Comparison of ENCODE assay signal across 9 cellular contexts in genomic region chr22:37483594-37484114, GRCh38. TPM values are rescaled to one million over a fixed set of nuclear protein-coding genes. Genes with fewer than 3 reads are reported as not detected.
DNase-seq lines count a peak whose midpoint lies in the region; ATAC-seq and TF ChIP-seq lines count a peak whose summit lies in the region.
"Had no signal": no experiment of that assay in that cellular context is flagged by ENCODE, and none has a peak within 500 bp of the region (broad histone marks: within the 10 kb centered on the region; RNA-seq: fewer than 3 reads in every experiment).

No MANE protein-coding gene starts in this region.

- TF ChIP-seq CTCF in GM10248 (IDR thresholded peaks at IDR 0.05; ENCODE audit: control extremely low read depth, extremely low read depth, low read depth, missing control alignments) = no peak

- no peak overlapping the region for H3K9ac ChIP-seq in adipocyte (ENCODE audit: low read length)

- peak overlapping the region; percentile 95 for H3K4me3 Mint-ChIP-seq in stimulated activated naive CD8-positive, alpha-beta T cell treated with anti-CD3 and anti-CD28 coated beads, Interleukin-15, Interleukin-2, amounts not matched to agents 100 ng/mL and 50 ng/mL, for 24 hours

- POLR2A ChIA-PET in GM10248 (lab: Yijun Ruan, JAX) = no interaction called here

- H3K36me3 ChIP-seq in adipocyte (ENCODE audit: control insufficient read depth, insufficient read depth, low read length, severe bottlenecking) = no peaks in the 10 kb centered on the region

- no peaks in the 10 kb centered on the region for H3K27me3 Mint-ChIP-seq in stimulated activated naive CD8-positive, alpha-beta T cell treated with anti-CD3 and anti-CD28 coated beads, Interleukin-15, Interleukin-2, amounts not matched to agents 100 ng/mL and 50 ng/mL, for 24 hours

- peaks cover 54% of the 10 kb centered on the region for H3K4me1 Mint-ChIP-seq in stimulated activated naive CD8-positive, alpha-beta T cell treated with anti-CD3 and anti-CD28 coated beads, Interleukin-15, Interleukin-2, amounts not matched to agents 100 ng/mL and 50 ng/mL, for 24 hours (ENCODE audit: low read depth)

- H3K36me3 Mint-ChIP-seq in stimulated activated naive CD8-positive, alpha-beta T cell treated with anti-CD3 and anti-CD28 coated beads, Interleukin-15, Interleukin-2, amounts not matched to agents 100 ng/mL and 50 ng/mL, for 24 hours (ENCODE audit: low read depth) = peaks cover 47% of the 10 kb centered on the region

- CTCF ChIA-PET in GM10248 (lab: Yijun Ruan, JAX) = interaction anchor here (2.1 to 4.0 kb wide), 2 partner anchors 11 to 83 kb away, joined by 10 to 16 read pairs; no protein-coding TSS in a partner anchor

- no peak for ATAC-seq in stimulated activated naive CD8-positive, alpha-beta T cell treated with anti-CD3 and anti-CD28 coated beads, Interleukin-15, Interleukin-2, amounts not matched to agents 100 U/mL and 50 U/mL, for 24 hours

- peaks cover 45% of the 10 kb centered on the region for H3K27me3 ChIP-seq in adipocyte (replicated peaks; ENCODE audit: control insufficient read depth, insufficient read depth, low read length)

- H3K4me1 ChIP-seq in adipocyte (ENCODE audit: control insufficient read depth, insufficient read depth, low read length) = no peaks in the 10 kb centered on the region

- H3K9me3 ChIP-seq in adipocyte (ENCODE audit: control insufficient read depth, low read length) = no peaks in the 10 kb centered on the region

- no peak for DNase-seq in stimulated activated naive CD8-positive, alpha-beta T cell treated with anti-CD3 and anti-CD28 coated beads, Interleukin-15, Interleukin-2, amounts not matched to agents 100 U/mL and 50 U/mL, for 24 hours
- peak; percentile 21 for DNase-seq in adipocyte (ENCODE audit: low read depth)
- DNase-seq in myocyte (ENCODE audit: low read depth) = peak; percentile 40
- no peak for DNase-seq in NCI-H226
- DNase-seq in UCSD-AML1 (lab: John Stamatoyannopoulos, UW; ENCODE audit: unreplicated experiment) = no peak
- no peak for DNase-seq in dedifferentiated amniotic fluid mesenchymal stem cell (ENCODE audit: extremely low spot score)
- DNase-seq in GM10248 (ENCODE audit: extremely low spot score) = no peak
- DNase-seq: NCI-H1930 had no signal

- peak overlapping the region; percentile 99 for H3K27ac Mint-ChIP-seq in stimulated activated naive CD8-positive, alpha-beta T cell treated with anti-CD3 and anti-CD28 coated beads, Interleukin-15, Interleukin-2, amounts not matched to agents 100 ng/mL and 50 ng/mL, for 24 hours

- H3K9me3 Mint-ChIP-seq in stimulated activated naive CD8-positive, alpha-beta T cell treated with anti-CD3 and anti-CD28 coated beads, Interleukin-15, Interleukin-2, amounts not matched to agents 100 ng/mL and 50 ng/mL, for 24 hours = no peaks in the 10 kb centered on the region

- no peak overlapping the region for H3K4me3 ChIP-seq in adipocyte (ENCODE audit: low read length)

RNA-seq across cellular contexts. Expression of gene MFNG, which starts 2.5 kb away (rescaled TPM):
- 0.51 and 0.68 TPM in 2 replicates for total RNA-seq in myocyte
- not detected for polyA plus RNA-seq in myocyte (2012)

RNA-seq across cellular contexts. Expression of gene CARD10, which starts 35.6 kb away (rescaled TPM):
- total RNA-seq in myocyte = 5.7 and 7.3 TPM in 2 replicates
- 1.4 TPM for polyA plus RNA-seq in myocyte (2012)

RNA-seq across cellular contexts. Expression of gene ELFN2, which starts 56.4 kb away (rescaled TPM):
- 0.05 and 0.21 TPM in 2 replicates for total RNA-seq in myocyte
- 0.09 TPM for polyA plus RNA-seq in myocyte (2012)

Comparison
In these comparisons a context has a peak if more than half of its experiments do, and no peak if none do; other contexts are left out.
1. DNase-seq: peak in adipocyte (single experiment) and myocyte (single experiment); none in stimulated activated naive CD8-positive, alpha-beta T cell treated with anti-CD3 and anti-CD28 coated beads, Interleukin-15, Interleukin-2, amounts not matched to agents 100 U/mL and 50 U/mL, for 24 hours (single experiment), NCI-H226 (single experiment), UCSD-AML1 (single experiment), dedifferentiated amniotic fluid mesenchymal stem cell (single experiment) and GM10248 (single experiment).